ENCODE assay signal across 8 cellular contexts in genomic region chr10:28241766-28242399, GRCh38.
A peak's percentile ranks its signal among the peaks of the same experiment; 100 is the strongest.
DNase-seq lines count a peak whose midpoint lies in the region; ATAC-seq, FAIRE-seq and TF ChIP-seq lines count a peak whose summit lies in the region.

No MANE protein-coding gene starts in this region.

- peak; percentile 70 for ATAC-seq in HG03442 (IDR thresholded peaks at IDR 0.05; ENCODE audit: unreplicated experiment)

- POLR2A ChIA-PET in AG04449 (lab: Yijun Ruan, JAX): interaction anchor here (0.7 kb wide), 1 partner anchor 444 kb away, joined by 3 read pairs; no protein-coding TSS in a partner anchor

- no peaks in the 10 kb centered on the region for H3K27me3 ChIP-seq in small intestine (ENCODE audit: control insufficient read depth in 2 of 2, insufficient read depth in 2 of 2, low read length in 2 of 2)

- peaks cover 0 to 3% of the 10 kb centered on the region in 2 donors for H3K36me3 ChIP-seq in small intestine (ENCODE audit: control insufficient read depth in 2 of 2, insufficient read depth in 2 of 2, low read length in 2 of 2)

- in situ Hi-C loops in astrocyte of the cerebellum (cut with HindIII; ENCODE audit: low sequenced_read_pairs): no loop called here

- DNase-seq in AG04449 (ENCODE audit: low read depth, low spot score): no peak
- DNase-seq in OCI-M1 (lab: John Stamatoyannopoulos, UW): peak; percentile 82
- DNase-seq in astrocyte of the cerebellum (ENCODE audit: low read depth): peak; percentile 60
- peak; percentile 24 for DNase-seq in hepatic stellate cell (ENCODE audit: low spot score)
- DNase-seq in small intestine: peak; percentile 55
- no peak for DNase-seq in GF-D8 (lab: John Stamatoyannopoulos, UW)

- H3K27ac ChIP-seq in small intestine (ENCODE audit: low read depth in 1 of 2, low read length in 1 of 2): no peak overlapping the region

- no peaks in the 10 kb centered on the region for H3K4me1 ChIP-seq in small intestine (ENCODE audit: control insufficient read depth in 2 of 2, insufficient read depth in 1 of 2, low read depth in 1 of 2, low read length in 1 of 2)

- no peaks in the 10 kb centered on the region for H3K9me3 ChIP-seq in small intestine (ENCODE audit: control insufficient read depth, low read depth)

- CTCF ChIA-PET in AG04449 (lab: Yijun Ruan, JAX): interaction anchor here (0.6 to 3.8 kb wide), 47 partner anchors 9 to 872 kb away, joined by 3 to 39 read pairs (median 4); no protein-coding TSS in a partner anchor

- 14 to 18% (median 17%) methylated on average over 3 of the region's 3 CpGs for WGBS in small intestine, 3 donors

- TF ChIP-seq CTCF in AG04449 (IDR thresholded peaks at IDR 0.05; ENCODE audit: insufficient read depth, low read length, missing control alignments) (peak; percentile 67), GM12873 (IDR thresholded peaks at IDR 0.05; ENCODE audit: insufficient read depth, low read depth, low read length, missing control alignments) (peak; percentile 79), astrocyte of the cerebellum (IDR thresholded peaks at IDR 0.05; ENCODE audit: low read depth, low read length, missing control alignments) (peak; percentile 90)

- peak; percentile 74 for FAIRE-seq in small intestine (lab: Jason Lieb, UNC)

- H3K4me3 ChIP-seq in AG04449 (ENCODE audit: low read depth, low read length) (no peak overlapping the region), astrocyte of the cerebellum (ENCODE audit: low read depth, low read length) (no peak overlapping the region), small intestine (ENCODE audit: low read depth in 1 of 2, low read length in 2 of 2) (no peak overlapping the region)

Comparison
In these comparisons a context has a peak if more than half of its experiments do, and no peak if none do; other contexts are left out.
1. DNase-seq: peak in OCI-M1 (single experiment), astrocyte of the cerebellum (single experiment), hepatic stellate cell (single experiment) and small intestine (single experiment); none in AG04449 (single experiment) and GF-D8 (single experiment).
2. Peak in every context shown above with its lines, with median percentiles within 50 percentile points of each other: CTCF ChIP-seq.